In genomic region chr10:80195046-80195574, GRCh38 we compare ENCODE assay signal across 14 cellular contexts. TPM values are rescaled to one million over a fixed set of nuclear protein-coding genes. Genes with fewer than 3 reads are reported as not detected.
DNase-seq lines count a peak whose midpoint lies in the region; ATAC-seq and TF ChIP-seq lines count a peak whose summit lies in the region.
"Had no signal": no experiment of that assay in that cellular context is flagged by ENCODE, and none has a peak within 500 bp of the region (broad histone marks: within the 10 kb centered on the region; RNA-seq: fewer than 3 reads in every experiment).

No MANE protein-coding gene starts in this region.

- peaks cover 4% of the 10 kb centered on the region for H3K9me3 Mint-ChIP-seq in CD8-positive, alpha-beta T cell
- H3K9me3 Mint-ChIP-seq in dendritic cell treated with granulocyte-macrophage colony-stimulating factor and Interleukin-4, amounts not matched to agents 40 ng/mL and 50 ng/mL, for 4 days = no peaks in the 10 kb centered on the region

- peak overlapping the region; percentile 27 for H2BK15ac ChIP-seq in neuronal stem cell (ENCODE audit: low read length)

- H3K79me1 ChIP-seq in neuronal stem cell (ENCODE audit: low read depth, low read length) = no peaks in the 10 kb centered on the region

- no peak for TF ChIP-seq POLR2A in sigmoid colon (IDR thresholded peaks at IDR 0.05)

- H3K9me3 ChIP-seq in CD8-positive, alpha-beta T cell (ENCODE audit: low read length) = no peaks in the 10 kb centered on the region
- no peaks in the 10 kb centered on the region for H3K9me3 ChIP-seq in MM.1S (replicated peaks; ENCODE audit: insufficient read depth, low read length)
- H3K9me3 ChIP-seq in neuronal stem cell (replicated peaks in 1 of 2; ENCODE audit: control insufficient read depth in 2 of 2, insufficient read depth in 1 of 2, low read depth in 1 of 2, low read length in 2 of 2) = no peaks in the 10 kb centered on the region
- H3K9me3 ChIP-seq in sigmoid colon = no peaks in the 10 kb centered on the region
- peaks cover 9% of the 10 kb centered on the region for H3K9me3 ChIP-seq in MG63
- H3K9me3 ChIP-seq in BE2C = no peaks in the 10 kb centered on the region
- H3K9me3 ChIP-seq: SJSA1 had no signal

- TF ChIP-seq EP300 in sigmoid colon (IDR thresholded peaks at IDR 0.05) = no peak

- H4K20me1 ChIP-seq in MM.1S (ENCODE audit: insufficient read depth, low read length) = no peaks in the 10 kb centered on the region

- H2AK5ac ChIP-seq in neuronal stem cell (ENCODE audit: low read depth, low read length) = no peak overlapping the region

- no peak for ATAC-seq in CD8-positive, alpha-beta T cell

- WGBS in neuronal stem cell (ENCODE audit: extremely low coverage in 2 of 2, insufficient read length in 2 of 2, insufficient replicate concordance in 1 of 2), 2 donors = no CpG with 5 or more reads among the region's 4 CpGs
- WGBS in sigmoid colon, 2 donors = 80 to 81% methylated on average over 4 of the region's 4 CpGs

- peak overlapping the region; percentile 66 for H3K18ac ChIP-seq in neuronal stem cell (ENCODE audit: low read length)

- peaks cover 80% of the 10 kb centered on the region for H3K4me1 Mint-ChIP-seq in CD8-positive, alpha-beta T cell (ENCODE audit: low read depth)
- H3K4me1 Mint-ChIP-seq in dendritic cell treated with granulocyte-macrophage colony-stimulating factor and Interleukin-4, amounts not matched to agents 40 ng/mL and 50 ng/mL, for 4 days (ENCODE audit: low read depth) = peaks cover 83% of the 10 kb centered on the region

- no peak for DNase-seq in CD8-positive, alpha-beta T cell
- DNase-seq in MM.1S (no peak), neuronal stem cell (ENCODE audit: low spot score) (no peak), sigmoid colon (no peak), MG63 (no peak), BE2C (no peak), C1 segment of cervical spinal cord (lab: John Stamatoyannopoulos, UW) (no peak)
- DNase-seq: activated CD4-positive, CD25-positive, alpha-beta regulatory T cell treated with anti-CD3 and anti-CD28 coated beads, Interleukin-2, amount 50 U/mL, for 72 hours; DMS79; effector CD4-positive, alpha-beta T cell; MV-4-11 had no signal

- H3K14ac ChIP-seq in neuronal stem cell (ENCODE audit: low read length) = no peak overlapping the region

- TF ChIP-seq CTCF in CD8-positive, alpha-beta T cell (IDR thresholded peaks at IDR 0.05) = no peak
- TF ChIP-seq CTCF in MM.1S (IDR thresholded peaks at IDR 0.05; ENCODE audit: low read length) (no peak), sigmoid colon (IDR thresholded peaks at IDR 0.05) (no peak), BE2C (IDR thresholded peaks at IDR 0.05; ENCODE audit: low read depth, low read length) (no peak)

- no peak overlapping the region for H3K27ac ChIP-seq in CD8-positive, alpha-beta T cell (ENCODE audit: low read depth, low read length)
- H3K27ac ChIP-seq in MM.1S (ENCODE audit: low read length) (peak overlapping the region; percentile 98), neuronal stem cell (replicated peaks; ENCODE audit: low read length) (no peak overlapping the region), sigmoid colon (peak overlapping the region in 2 of 4 donors; percentile 28 to 64)
- H3K27ac ChIP-seq: SJSA1 had no signal

- H3K4me1 ChIP-seq in CD8-positive, alpha-beta T cell (ENCODE audit: insufficient read depth, low read length) = peaks cover 78% of the 10 kb centered on the region
- H3K4me1 ChIP-seq in MM.1S (ENCODE audit: low read length) = peaks cover 71% of the 10 kb centered on the region
- H3K4me1 ChIP-seq in neuronal stem cell (ENCODE audit: control insufficient read depth in 2 of 2, insufficient read depth in 1 of 2, low read depth in 1 of 2, low read length in 2 of 2) = peaks cover 0 to 7% of the 10 kb centered on the region in 2 donors
- peaks cover 0 to 64% (median 55%) of the 10 kb centered on the region in 4 donors for H3K4me1 ChIP-seq in sigmoid colon
- no peaks in the 10 kb centered on the region for H3K4me1 ChIP-seq in BE2C

- H2BK120ac ChIP-seq in neuronal stem cell (ENCODE audit: low read depth, low read length) = peak overlapping the region; percentile 36

- H3K4me2 ChIP-seq in MM.1S (ENCODE audit: low read depth, low read length) (peak overlapping the region; percentile 85), neuronal stem cell (ENCODE audit: insufficient read depth, low read length, poor library complexity, severe bottlenecking) (no peak overlapping the region)
- H3K4me2 ChIP-seq: smooth muscle cell had no signal

- no peak overlapping the region for H4K8ac ChIP-seq in neuronal stem cell (ENCODE audit: low read depth, low read length)

- H2AFZ ChIP-seq in MM.1S (ENCODE audit: low read length) (no peak overlapping the region), neuronal stem cell (ENCODE audit: low read length) (no peak overlapping the region)

- H2BK12ac ChIP-seq in neuronal stem cell (ENCODE audit: low read length) = no peak overlapping the region

- H3K27ac Mint-ChIP-seq in CD8-positive, alpha-beta T cell = peak overlapping the region; percentile 87
- peak overlapping the region; percentile 98 for H3K27ac Mint-ChIP-seq in dendritic cell treated with granulocyte-macrophage colony-stimulating factor and Interleukin-4, amounts not matched to agents 40 ng/mL and 50 ng/mL, for 4 days

- no peak overlapping the region for H4K91ac ChIP-seq in neuronal stem cell (ENCODE audit: low read depth, low read length, poor library complexity)

- H3K4ac ChIP-seq in neuronal stem cell (ENCODE audit: low read length) = no peak overlapping the region

- H3K4me3 ChIP-seq in CD8-positive, alpha-beta T cell (ENCODE audit: low read depth, low read length) = no peak overlapping the region
- H3K4me3 ChIP-seq in MM.1S (ENCODE audit: low read length) (no peak overlapping the region), neuronal stem cell (ENCODE audit: low read length in 2 of 2) (no peak overlapping the region), sigmoid colon (no peak overlapping the region), MG63 (no peak overlapping the region), BE2C (ENCODE audit: low read depth, low read length) (no peak overlapping the region)
- H3K4me3 ChIP-seq: SJSA1, smooth muscle cell had no signal

- H3K9ac ChIP-seq in MM.1S (ENCODE audit: low read length) = peak overlapping the region; percentile 40
- H3K9ac ChIP-seq in neuronal stem cell (ENCODE audit: low read depth, low read length, poor library complexity) = peak overlapping the region; percentile 66

- peaks cover 56% of the 10 kb centered on the region for H3F3A ChIP-seq in MM.1S (ENCODE audit: insufficient read depth, low read length)

- no peak overlapping the region for H2BK5ac ChIP-seq in neuronal stem cell (ENCODE audit: low read length)

- H3K36me3 Mint-ChIP-seq in CD8-positive, alpha-beta T cell = peaks cover 30% of the 10 kb centered on the region
- peaks cover 58% of the 10 kb centered on the region for H3K36me3 Mint-ChIP-seq in dendritic cell treated with granulocyte-macrophage colony-stimulating factor and Interleukin-4, amounts not matched to agents 40 ng/mL and 50 ng/mL, for 4 days (ENCODE audit: low read depth)

- POLR2A ChIA-PET in CD8-positive, alpha-beta T cell (lab: Charles Lee) = no interaction called here

- no peaks in the 10 kb centered on the region for H3K36me3 ChIP-seq in CD8-positive, alpha-beta T cell (ENCODE audit: insufficient read depth, low read length)
- no peaks in the 10 kb centered on the region for H3K36me3 ChIP-seq in MM.1S (replicated peaks; ENCODE audit: insufficient read depth, low read length)
- H3K36me3 ChIP-seq in neuronal stem cell (replicated peaks in 1 of 2; ENCODE audit: control insufficient read depth in 2 of 2, insufficient read depth in 2 of 2, low read length in 2 of 2) = no peaks in the 10 kb centered on the region
- H3K36me3 ChIP-seq in sigmoid colon = no peaks in the 10 kb centered on the region
- H3K36me3 ChIP-seq in MG63 = peaks cover 44% of the 10 kb centered on the region
- H3K36me3 ChIP-seq in BE2C = no peaks in the 10 kb centered on the region

- H3K23ac ChIP-seq in neuronal stem cell (ENCODE audit: low read depth, low read length, poor library complexity) = no peak overlapping the region

- no peak overlapping the region for H3K4me3 Mint-ChIP-seq in CD8-positive, alpha-beta T cell
- H3K4me3 Mint-ChIP-seq in dendritic cell treated with granulocyte-macrophage colony-stimulating factor and Interleukin-4, amounts not matched to agents 40 ng/mL and 50 ng/mL, for 4 days = no peak overlapping the region

- intact Hi-C loops in CD8-positive, alpha-beta T cell (cut with DNase I, micrococcal nuclease) = no loop called here
- intact Hi-C loops in dendritic cell treated with granulocyte-macrophage colony-stimulating factor and Interleukin-4, amounts not matched to agents 40 ng/mL and 50 ng/mL, for 4 days (cut with micrococcal nuclease) = no loop called here
- intact Hi-C loops in sigmoid colon (cut with DNase I) = no loop called here

- H3K27me3 Mint-ChIP-seq in CD8-positive, alpha-beta T cell (ENCODE audit: low read depth) = no peaks in the 10 kb centered on the region
- no peaks in the 10 kb centered on the region for H3K27me3 Mint-ChIP-seq in dendritic cell treated with granulocyte-macrophage colony-stimulating factor and Interleukin-4, amounts not matched to agents 40 ng/mL and 50 ng/mL, for 4 days

- no peaks in the 10 kb centered on the region for H3K9me2 ChIP-seq in MM.1S (replicated peaks; ENCODE audit: insufficient read depth, low read length)

- H3K27me3 ChIP-seq in CD8-positive, alpha-beta T cell (ENCODE audit: insufficient read depth, low read length) = no peaks in the 10 kb centered on the region
- H3K27me3 ChIP-seq in MM.1S (replicated peaks; ENCODE audit: insufficient read depth, low read length) = no peaks in the 10 kb centered on the region
- H3K27me3 ChIP-seq in neuronal stem cell (ENCODE audit: control insufficient read depth in 3 of 3, insufficient read depth in 3 of 3, low read depth in 1 of 3, low read length in 3 of 3) = no peaks in the 10 kb centered on the region
- no peaks in the 10 kb centered on the region for H3K27me3 ChIP-seq in sigmoid colon
- H3K27me3 ChIP-seq in MG63 = no peaks in the 10 kb centered on the region
- no peaks in the 10 kb centered on the region for H3K27me3 ChIP-seq in BE2C
- H3K27me3 ChIP-seq: SJSA1 had no signal

- peaks cover 94% of the 10 kb centered on the region for H3K79me2 ChIP-seq in MM.1S (ENCODE audit: low read length)

- CTCF ChIA-PET in CD8-positive, alpha-beta T cell (lab: Charles Lee) = interaction anchor here (5.3 kb wide), 1 partner anchor 9 kb away, joined by 26 read pairs; no protein-coding TSS in a partner anchor

RNA-seq across cellular contexts. Expression of gene ANXA11, which starts 10.2 kb away (rescaled TPM):
- total RNA-seq in CD8-positive, alpha-beta T cell = 100 to 1,000 TPM; 136 to 141 TPM
- 47.4 TPM for polyA plus RNA-seq in neuronal stem cell (2013, experiment 1 of 2)
- 40.6 TPM for polyA plus RNA-seq in neuronal stem cell (2013, experiment 2 of 2)
- 100 to 1,000 TPM in 1 of 4 donors, 10 to 100 TPM in 3; 63.2 to 109 (median 75.7) TPM for total RNA-seq in sigmoid colon
- 100 to 1,000 TPM; 170 to 323 (median 199) TPM for polyA plus RNA-seq in sigmoid colon
- 106 and 198 TPM in 2 replicates for total RNA-seq in MG63 (2014; rRNA removed; shearing (Covaris generic); ENCODE audit: low replicate concordance)
- polyA plus RNA-seq in BE2C (2012; ENCODE audit: insufficient read depth, insufficient read length, low read depth) = 26.7 TPM
